In the genomic region with DNA sequence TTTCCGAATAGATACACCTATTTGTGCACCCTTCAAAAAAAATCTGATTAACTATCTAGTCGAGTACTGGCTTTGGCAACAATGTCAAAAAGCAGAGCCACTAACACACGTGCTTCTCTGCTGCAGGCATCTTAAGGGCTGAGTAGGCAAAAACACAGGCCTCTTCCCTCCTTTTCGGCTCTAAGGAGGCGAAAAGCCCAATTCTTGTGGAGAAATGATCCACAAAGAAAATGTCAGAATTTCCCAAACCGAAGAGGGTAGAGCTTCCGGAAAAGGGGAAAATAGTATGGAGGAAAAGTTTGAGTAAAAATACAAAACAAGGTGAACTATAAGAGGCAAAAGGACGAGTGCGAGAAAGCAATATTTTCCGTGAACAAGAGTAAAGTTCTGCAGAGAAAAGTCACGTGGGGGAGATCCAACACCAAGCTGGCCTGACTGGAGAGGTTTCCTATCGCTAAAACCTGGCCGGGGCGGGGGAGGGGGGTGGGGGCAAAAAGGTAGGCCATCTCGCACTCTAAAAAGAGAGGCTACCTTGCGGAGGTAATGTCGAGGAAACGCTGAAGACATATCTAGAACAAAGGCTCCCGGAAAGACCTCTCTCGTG, we compare ENCODE assay signal across 1 cellular context.
TF ChIP-seq lines count a peak whose summit lies in the region.

No MANE protein-coding gene starts in this region.

TF ChIP-seq in K562, 482 proteins besides CTCF, POLR2A, EP300 and RAD21 (continued from another document):
- TF ChIP-seq, protein P1, sequence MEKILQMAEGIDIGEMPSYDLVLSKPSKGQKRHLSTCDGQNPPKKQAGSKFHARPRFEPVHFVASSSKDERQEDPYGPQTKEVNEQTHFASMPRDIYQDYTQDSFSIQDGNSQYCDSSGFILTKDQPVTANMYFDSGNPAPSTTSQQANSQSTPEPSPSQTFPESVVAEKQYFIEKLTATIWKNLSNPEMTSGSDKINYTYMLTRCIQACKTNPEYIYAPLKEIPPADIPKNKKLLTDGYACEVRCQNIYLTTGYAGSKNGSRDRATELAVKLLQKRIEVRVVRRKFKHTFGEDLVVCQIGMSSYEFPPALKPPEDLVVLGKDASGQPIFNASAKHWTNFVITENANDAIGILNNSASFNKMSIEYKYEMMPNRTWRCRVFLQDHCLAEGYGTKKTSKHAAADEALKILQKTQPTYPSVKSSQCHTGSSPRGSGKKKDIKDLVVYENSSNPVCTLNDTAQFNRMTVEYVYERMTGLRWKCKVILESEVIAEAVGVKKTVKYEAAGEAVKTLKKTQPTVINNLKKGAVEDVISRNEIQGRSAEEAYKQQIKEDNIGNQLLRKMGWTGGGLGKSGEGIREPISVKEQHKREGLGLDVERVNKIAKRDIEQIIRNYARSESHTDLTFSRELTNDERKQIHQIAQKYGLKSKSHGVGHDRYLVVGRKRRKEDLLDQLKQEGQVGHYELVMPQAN (IDR thresholded peaks at IDR 0.05; ENCODE audit: borderline replicate concordance) = peak; percentile 71
- TF ChIP-seq ZNF316 (IDR thresholded peaks at IDR 0.05) (peak; percentile 76), MAFG (tag; conservative IDR thresholded peaks at IDR 0.05) (peak; percentile 45; the same call in 1 of the 2 replicates), C11orf30 (IDR thresholded peaks at IDR 0.05; ENCODE audit: low read depth) (peak; percentile 64), CHD1 (IDR thresholded peaks at IDR 0.05; ENCODE audit: low read length) (peak; percentile 48), ZNF766 (CRISPR knock-in tag; conservative IDR thresholded peaks at IDR 0.05) (peak; percentile 99), IRF2 (CRISPR knock-in tag; IDR thresholded peaks at IDR 0.05) (no peak), ZNF140 (CRISPR knock-in tag; IDR thresholded peaks at IDR 0.05) (no peak), MAFF (IDR thresholded peaks at IDR 0.05; ENCODE audit: low read length) (peak; percentile 25), EGR1 (conservative IDR thresholded peaks at IDR 0.05) (0 out of 2 replicates have a peak, but pooled peaks have one; percentile 10), SAP30 (IDR thresholded peaks at IDR 0.05; ENCODE audit: borderline replicate concordance, insufficient read depth, low read depth, low read length, poor library complexity, severe bottlenecking) (peak; percentile 51), EP400 (IDR thresholded peaks at IDR 0.05) (no peak), HNRNPLL (IDR thresholded peaks at IDR 0.05; ENCODE audit: low read depth, low read length, poor library complexity, severe bottlenecking) (no peak), ZFX (CRISPR knock-in tag; IDR thresholded peaks at IDR 0.05) (no peak; the same call in 1 of the 2 replicates), SIN3A (IDR thresholded peaks at IDR 0.05; ENCODE audit: borderline replicate concordance in 2 of 2, control insufficient read depth in 1 of 2, low read depth in 2 of 2, low read length in 2 of 2) (peak; percentile 17 to 58; a peak in 1 of 4 replicates), KAT2B (IDR thresholded peaks at IDR 0.05; ENCODE audit: low read depth, low read length) (no peak), MAFK (IDR thresholded peaks at IDR 0.05; ENCODE audit: low read length) (peak; percentile 22; the same call in 1 of the 2 replicates), BHLHE40 (IDR thresholded peaks at IDR 0.05; ENCODE audit: low read length) (peak; percentile 11; the same call in 1 of the 2 replicates), CBFA2T2 (conservative IDR thresholded peaks at IDR 0.05) (peak; percentile 41), ZNF212 (CRISPR knock-in tag; IDR thresholded peaks at IDR 0.05) (no peak), RAD51 (IDR thresholded peaks at IDR 0.05; ENCODE audit: borderline replicate concordance, low read depth) (peak; percentile 66; the same call in 1 of the 2 replicates)
- TF ChIP-seq, protein P2, sequence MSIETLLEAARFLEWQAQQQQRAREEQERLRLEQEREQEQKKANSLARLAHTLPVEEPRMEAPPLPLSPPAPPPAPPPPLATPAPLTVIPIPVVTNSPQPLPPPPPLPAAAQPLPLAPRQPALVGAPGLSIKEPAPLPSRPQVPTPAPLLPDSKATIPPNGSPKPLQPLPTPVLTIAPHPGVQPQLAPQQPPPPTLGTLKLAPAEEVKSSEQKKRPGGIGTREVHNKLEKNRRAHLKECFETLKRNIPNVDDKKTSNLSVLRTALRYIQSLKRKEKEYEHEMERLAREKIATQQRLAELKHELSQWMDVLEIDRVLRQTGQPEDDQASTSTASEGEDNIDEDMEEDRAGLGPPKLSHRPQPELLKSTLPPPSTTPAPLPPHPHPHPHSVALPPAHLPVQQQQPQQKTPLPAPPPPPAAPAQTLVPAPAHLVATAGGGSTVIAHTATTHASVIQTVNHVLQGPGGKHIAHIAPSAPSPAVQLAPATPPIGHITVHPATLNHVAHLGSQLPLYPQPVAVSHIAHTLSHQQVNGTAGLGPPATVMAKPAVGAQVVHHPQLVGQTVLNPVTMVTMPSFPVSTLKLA (conservative IDR thresholded peaks at IDR 0.05) = peak; percentile 35 to 62; a peak in 3 of 4 replicates
- TF ChIP-seq, protein P3, sequence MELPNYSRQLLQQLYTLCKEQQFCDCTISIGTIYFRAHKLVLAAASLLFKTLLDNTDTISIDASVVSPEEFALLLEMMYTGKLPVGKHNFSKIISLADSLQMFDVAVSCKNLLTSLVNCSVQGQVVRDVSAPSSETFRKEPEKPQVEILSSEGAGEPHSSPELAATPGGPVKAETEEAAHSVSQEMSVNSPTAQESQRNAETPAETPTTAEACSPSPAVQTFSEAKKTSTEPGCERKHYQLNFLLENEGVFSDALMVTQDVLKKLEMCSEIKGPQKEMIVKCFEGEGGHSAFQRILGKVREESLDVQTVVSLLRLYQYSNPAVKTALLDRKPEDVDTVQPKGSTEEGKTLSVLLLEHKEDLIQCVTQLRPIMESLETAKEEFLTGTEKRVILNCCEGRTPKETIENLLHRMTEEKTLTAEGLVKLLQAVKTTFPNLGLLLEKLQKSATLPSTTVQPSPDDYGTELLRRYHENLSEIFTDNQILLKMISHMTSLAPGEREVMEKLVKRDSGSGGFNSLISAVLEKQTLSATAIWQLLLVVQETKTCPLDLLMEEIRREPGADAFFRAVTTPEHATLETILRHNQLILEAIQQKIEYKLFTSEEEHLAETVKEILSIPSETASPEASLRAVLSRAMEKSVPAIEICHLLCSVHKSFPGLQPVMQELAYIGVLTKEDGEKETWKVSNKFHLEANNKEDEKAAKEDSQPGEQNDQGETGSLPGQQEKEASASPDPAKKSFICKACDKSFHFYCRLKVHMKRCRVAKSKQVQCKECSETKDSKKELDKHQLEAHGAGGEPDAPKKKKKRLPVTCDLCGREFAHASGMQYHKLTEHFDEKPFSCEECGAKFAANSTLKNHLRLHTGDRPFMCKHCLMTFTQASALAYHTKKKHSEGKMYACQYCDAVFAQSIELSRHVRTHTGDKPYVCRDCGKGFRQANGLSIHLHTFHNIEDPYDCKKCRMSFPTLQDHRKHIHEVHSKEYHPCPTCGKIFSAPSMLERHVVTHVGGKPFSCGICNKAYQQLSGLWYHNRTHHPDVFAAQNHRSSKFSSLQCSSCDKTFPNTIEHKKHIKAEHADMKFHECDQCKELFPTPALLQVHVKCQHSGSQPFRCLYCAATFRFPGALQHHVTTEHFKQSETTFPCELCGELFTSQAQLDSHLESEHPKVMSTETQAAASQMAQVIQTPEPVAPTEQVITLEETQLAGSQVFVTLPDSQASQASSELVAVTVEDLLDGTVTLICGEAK (IDR thresholded peaks at IDR 0.05) = peak; percentile 65
- TF ChIP-seq, protein P3 (CRISPR knock-in tag; IDR thresholded peaks at IDR 0.05) = no peak
- TF ChIP-seq, protein P4, sequence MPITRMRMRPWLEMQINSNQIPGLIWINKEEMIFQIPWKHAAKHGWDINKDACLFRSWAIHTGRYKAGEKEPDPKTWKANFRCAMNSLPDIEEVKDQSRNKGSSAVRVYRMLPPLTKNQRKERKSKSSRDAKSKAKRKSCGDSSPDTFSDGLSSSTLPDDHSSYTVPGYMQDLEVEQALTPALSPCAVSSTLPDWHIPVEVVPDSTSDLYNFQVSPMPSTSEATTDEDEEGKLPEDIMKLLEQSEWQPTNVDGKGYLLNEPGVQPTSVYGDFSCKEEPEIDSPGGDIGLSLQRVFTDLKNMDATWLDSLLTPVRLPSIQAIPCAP (CRISPR knock-in tag; IDR thresholded peaks at IDR 0.05; ENCODE audit: borderline replicate concordance) = no peak
- TF ChIP-seq, protein P5, sequence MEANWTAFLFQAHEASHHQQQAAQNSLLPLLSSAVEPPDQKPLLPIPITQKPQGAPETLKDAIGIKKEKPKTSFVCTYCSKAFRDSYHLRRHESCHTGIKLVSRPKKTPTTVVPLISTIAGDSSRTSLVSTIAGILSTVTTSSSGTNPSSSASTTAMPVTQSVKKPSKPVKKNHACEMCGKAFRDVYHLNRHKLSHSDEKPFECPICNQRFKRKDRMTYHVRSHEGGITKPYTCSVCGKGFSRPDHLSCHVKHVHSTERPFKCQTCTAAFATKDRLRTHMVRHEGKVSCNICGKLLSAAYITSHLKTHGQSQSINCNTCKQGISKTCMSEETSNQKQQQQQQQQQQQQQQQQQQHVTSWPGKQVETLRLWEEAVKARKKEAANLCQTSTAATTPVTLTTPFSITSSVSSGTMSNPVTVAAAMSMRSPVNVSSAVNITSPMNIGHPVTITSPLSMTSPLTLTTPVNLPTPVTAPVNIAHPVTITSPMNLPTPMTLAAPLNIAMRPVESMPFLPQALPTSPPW (CRISPR knock-in tag; IDR thresholded peaks at IDR 0.05) = peak; percentile 86
- TF ChIP-seq, protein P6, sequence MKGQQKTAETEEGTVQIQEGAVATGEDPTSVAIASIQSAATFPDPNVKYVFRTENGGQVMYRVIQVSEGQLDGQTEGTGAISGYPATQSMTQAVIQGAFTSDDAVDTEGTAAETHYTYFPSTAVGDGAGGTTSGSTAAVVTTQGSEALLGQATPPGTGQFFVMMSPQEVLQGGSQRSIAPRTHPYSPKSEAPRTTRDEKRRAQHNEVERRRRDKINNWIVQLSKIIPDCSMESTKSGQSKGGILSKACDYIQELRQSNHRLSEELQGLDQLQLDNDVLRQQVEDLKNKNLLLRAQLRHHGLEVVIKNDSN (CRISPR knock-in tag; IDR thresholded peaks at IDR 0.05) = peak; percentile 64
- TF ChIP-seq, protein P7, sequence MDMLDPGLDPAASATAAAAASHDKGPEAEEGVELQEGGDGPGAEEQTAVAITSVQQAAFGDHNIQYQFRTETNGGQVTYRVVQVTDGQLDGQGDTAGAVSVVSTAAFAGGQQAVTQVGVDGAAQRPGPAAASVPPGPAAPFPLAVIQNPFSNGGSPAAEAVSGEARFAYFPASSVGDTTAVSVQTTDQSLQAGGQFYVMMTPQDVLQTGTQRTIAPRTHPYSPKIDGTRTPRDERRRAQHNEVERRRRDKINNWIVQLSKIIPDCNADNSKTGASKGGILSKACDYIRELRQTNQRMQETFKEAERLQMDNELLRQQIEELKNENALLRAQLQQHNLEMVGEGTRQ (CRISPR knock-in tag; IDR thresholded peaks at IDR 0.05) = peak; percentile 83
